In the genomic region with DNA sequence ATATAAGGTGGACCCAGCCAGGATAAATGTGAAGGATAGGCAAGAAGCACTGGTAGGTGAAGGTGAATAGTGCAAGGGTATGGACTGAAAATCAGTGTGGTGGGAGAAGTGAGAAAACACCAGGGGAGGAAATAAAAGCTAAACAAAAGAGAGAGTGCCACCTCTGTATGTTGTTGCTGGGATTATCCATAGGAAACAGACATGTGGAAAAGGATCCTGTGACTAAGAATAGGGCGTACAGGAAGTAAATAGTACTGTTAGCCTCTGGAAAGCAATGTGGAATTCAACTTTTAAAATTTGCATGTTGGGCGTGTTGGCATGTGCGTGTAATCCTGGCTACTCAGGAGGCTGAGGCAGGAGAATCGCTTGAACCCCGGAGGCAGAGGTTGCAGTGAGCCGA, we compare ENCODE assay signal across 24 cellular contexts.
DNase-seq lines count a peak whose midpoint lies in the region; ATAC-seq, FAIRE-seq and TF ChIP-seq lines count a peak whose summit lies in the region.
"Had no signal": no experiment of that assay in that cellular context is flagged by ENCODE, and none has a peak within 500 bp of the region (broad histone marks: within the 10 kb centered on the region; RNA-seq: fewer than 3 reads in every experiment).

No MANE protein-coding gene starts in this region.

- H3K4me1 Mint-ChIP-seq in MCF 10A (ENCODE audit: insufficient read depth, unreplicated experiment) = peaks cover 12% of the 10 kb centered on the region
- H3K4me1 Mint-ChIP-seq: CD8-positive, alpha-beta memory T cell had no signal

- TF ChIP-seq EP300 in H1 (IDR thresholded peaks at IDR 0.05; ENCODE audit: borderline replicate concordance in 1 of 2, low read depth in 2 of 2, low read length in 2 of 2) (no peak), esophagus muscularis mucosa (IDR thresholded peaks at IDR 0.05) (no peak)

- BruUV-seq in PC-3 (replicated peaks; lab: Mats Ljungman, UMichigan) = no TSS peak
- no TSS peak for BruUV-seq in MCF 10A (replicated peaks; lab: Mats Ljungman, UMichigan)

- no peaks in the 10 kb centered on the region for H3K36me3 ChIP-seq in PC-3 (ENCODE audit: low read depth, low read length)
- no peaks in the 10 kb centered on the region for H3K36me3 ChIP-seq in H1 (ENCODE audit: control insufficient read depth in 2 of 4, insufficient read depth in 4 of 4, low read length in 3 of 4)
- no peaks in the 10 kb centered on the region for H3K36me3 ChIP-seq in esophagus muscularis mucosa
- H3K36me3 ChIP-seq: HAP-1 had no signal

- no peak overlapping the region for H3K18ac ChIP-seq in H1 (ENCODE audit: extremely low read depth, low read length)

- no peak overlapping the region for H3K27ac ChIP-seq in PC-3 (ENCODE audit: low read length)
- H3K27ac ChIP-seq in H1 (ENCODE audit: low read depth, low read length) = no peak overlapping the region
- no peak overlapping the region for H3K27ac ChIP-seq in esophagus muscularis mucosa (replicated peaks in 1 of 4)
- H3K27ac ChIP-seq: 22Rv1, BLaER1, C4-2B had no signal

- H3K23ac ChIP-seq in H1 (ENCODE audit: insufficient read length) = no peak overlapping the region

- no peaks in the 10 kb centered on the region for H3K9me3 ChIP-seq in PC-3 (ENCODE audit: low read length)
- no peaks in the 10 kb centered on the region; a peak in 1 of 4 replicates for H3K9me3 ChIP-seq in H1 (ENCODE audit: insufficient read depth in 2 of 2, low read depth in 1 of 2, low read length in 1 of 2)
- H3K9me3 ChIP-seq in esophagus muscularis mucosa = no peaks in the 10 kb centered on the region
- H3K9me3 ChIP-seq: HAP-1 had no signal

- no peaks in the 10 kb centered on the region for H3K27me3 Mint-ChIP-seq in MCF 10A (ENCODE audit: insufficient read depth, unreplicated experiment)
- H3K27me3 Mint-ChIP-seq: B cell; CD4-positive, alpha-beta T cell; CD8-positive, alpha-beta memory T cell had no signal

- no peak overlapping the region for H3K14ac ChIP-seq in H1 (ENCODE audit: insufficient read length)

- H3K4me2 ChIP-seq in PC-3 (ENCODE audit: low read length) (no peak overlapping the region), H1 (ENCODE audit: insufficient read depth in 1 of 2, low read depth in 2 of 2, low read length in 2 of 2) (no peak overlapping the region)
- H3K4me2 ChIP-seq: BLaER1, GM23338 had no signal

- H3K79me2 ChIP-seq in PC-3 (ENCODE audit: low read length) (no peaks in the 10 kb centered on the region), H1 (ENCODE audit: control insufficient read depth in 1 of 2, insufficient read depth in 2 of 2, low read length in 2 of 2) (no peaks in the 10 kb centered on the region)

- ATAC-seq in PC-3 (peak; percentile 56), GM21367 (IDR thresholded peaks at IDR 0.05; ENCODE audit: unreplicated experiment) (no peak)
- ATAC-seq: GM23338 had no signal

- no peak overlapping the region for H2BK12ac ChIP-seq in H1 (ENCODE audit: low read depth, low read length)

- no peak for TF ChIP-seq RAD21 in H1 (IDR thresholded peaks at IDR 0.05 in 1 of 2, conservative IDR thresholded peaks at IDR 0.05 in 1 of 2; ENCODE audit: low read depth in 2 of 2, low read length in 2 of 2)

- H3K27ac Mint-ChIP-seq in MCF 10A (ENCODE audit: low read depth, unreplicated experiment) = no peak overlapping the region
- H3K27ac Mint-ChIP-seq: B cell; CD4-positive, alpha-beta T cell; CD8-positive, alpha-beta memory T cell; GM23338; HFFc6 had no signal

- H2BK15ac ChIP-seq in H1 (ENCODE audit: low read length) = 0 out of 2 replicates have a peak overlapping the region, but pooled peaks have one; percentile 31

- no peaks in the 10 kb centered on the region for H3K9me3 Mint-ChIP-seq in MCF 10A (ENCODE audit: unreplicated experiment)
- H3K9me3 Mint-ChIP-seq: GM23338 had no signal

- no peak overlapping the region for H2BK20ac ChIP-seq in H1 (ENCODE audit: low read length)

- no peak overlapping the region for H2AFZ ChIP-seq in PC-3 (ENCODE audit: low read length)
- no peak overlapping the region for H2AFZ ChIP-seq in H1 (ENCODE audit: low read length)
- H2AFZ ChIP-seq: GM23338 had no signal

- POLR2A ChIA-PET in PC-3 (lab: Charles Lee; ENCODE audit: unreplicated experiment) (no interaction called here), H1 (lab: Charles Lee; ENCODE audit: partially characterized antibody) (no interaction called here), MCF 10A (lab: Yijun Ruan, JAX) (interaction anchor here (0.6 to 0.7 kb wide), 2 partner anchors 20 to 646 kb away, joined by 3 to 4 read pairs; no protein-coding TSS in a partner anchor)

- no peak overlapping the region for H2BK5ac ChIP-seq in H1 (ENCODE audit: low read depth, low read length)

- peak; percentile 37 for DNase-seq in PC-3
- no peak for DNase-seq in H1 (ENCODE audit: low read depth in 1 of 2, low spot score in 2 of 2)
- DNase-seq in esophagus muscularis mucosa (ENCODE audit: extremely low spot score) = peak; percentile 5
- no peak for DNase-seq in CD1c-positive myeloid dendritic cell (ENCODE audit: extremely low spot score)
- no peak for DNase-seq in MCF 10A (ENCODE audit: unreplicated experiment)
- DNase-seq: CD4-positive, alpha-beta T cell; CD8-positive, alpha-beta memory T cell; DMS 273 treated with DMSO at 0.1 percent for 48 hours; DMS53; DMS79 treated with DMSO at 0.1 percent for 48 hours; GF-D8; HFFc6 had no signal

- H3K9ac ChIP-seq in PC-3 (ENCODE audit: low read length) (no peak overlapping the region), H1 (replicated peaks in 1 of 4; ENCODE audit: extremely low read depth in 1 of 4, low read depth in 3 of 4, low read length in 3 of 4) (no peak overlapping the region)
- H3K9ac ChIP-seq: BLaER1 had no signal

- H4K20me1 ChIP-seq in PC-3 (ENCODE audit: low read length) = no peaks in the 10 kb centered on the region
- H4K20me1 ChIP-seq in H1 (replicated peaks in 1 of 2; ENCODE audit: control insufficient read depth in 1 of 2, insufficient read depth in 2 of 2, low read length in 2 of 2) = no peaks in the 10 kb centered on the region

- intact Hi-C loops in PC-3 (cut with micrococcal nuclease) (no loop called here), esophagus muscularis mucosa (cut with DNase I) (no loop called here), MCF 10A (cut with micrococcal nuclease) (no loop called here)

- H3K4me3 Mint-ChIP-seq in MCF 10A (ENCODE audit: unreplicated experiment) = no peak overlapping the region
- H3K4me3 Mint-ChIP-seq: B cell; CD4-positive, alpha-beta T cell; CD8-positive, alpha-beta memory T cell; GM23338; HFFc6 had no signal

- no peak overlapping the region for H4K91ac ChIP-seq in H1 (replicated peaks; ENCODE audit: insufficient read length, low read length)

- no peak overlapping the region for H4K8ac ChIP-seq in H1 (ENCODE audit: extremely low read depth, insufficient read depth, low read length)

- H3K36me3 Mint-ChIP-seq in MCF 10A (ENCODE audit: insufficient read depth, unreplicated experiment) = no peaks in the 10 kb centered on the region
- H3K36me3 Mint-ChIP-seq: CD8-positive, alpha-beta memory T cell had no signal

- H3K79me1 ChIP-seq in H1 (ENCODE audit: low read depth, low read length) = no peaks in the 10 kb centered on the region

- H3K9me2 ChIP-seq in PC-3 (replicated peaks; ENCODE audit: low read length) = no peaks in the 10 kb centered on the region

- TF ChIP-seq CTCF in PC-3 (conservative IDR thresholded peaks at IDR 0.05; ENCODE audit: low read depth, low read length) (no peak), H1 (IDR thresholded peaks at IDR 0.05; ENCODE audit: control extremely low read depth in 1 of 3, insufficient read depth in 1 of 3, low read depth in 1 of 3, low read length in 3 of 3) (no peak), esophagus muscularis mucosa (IDR thresholded peaks at IDR 0.05) (no peak), MCF 10A (IDR thresholded peaks at IDR 0.05; ENCODE audit: unreplicated experiment) (no peak)

- 86% methylated on average over 6 of the region's 6 CpGs; no CpG with 5 or more reads in 1 of the 2 experiments for WGBS in H1 (ENCODE audit: extremely low coverage in 1 of 2, insufficient coverage in 1 of 2, insufficient read length in 1 of 2, insufficient replicate concordance in 2 of 2, low coverage in 1 of 2, low lambda C conversion rate in 2 of 2, missing lambda C conversion rate in 1 of 2), 2 experiments
- 70% methylated on average over 6 of the region's 6 CpGs for WGBS in esophagus muscularis mucosa

- H4K5ac ChIP-seq in H1 (ENCODE audit: insufficient read length, low read depth, low read length) = no peak overlapping the region

- H3K4ac ChIP-seq in H1 (replicated peaks; ENCODE audit: insufficient read length, low read depth, low read length) = no peak overlapping the region

- H2AK5ac ChIP-seq in H1 (ENCODE audit: low read depth, low read length) = no peak overlapping the region

- H3F3A ChIP-seq in PC-3 (ENCODE audit: low read length, unreplicated experiment) = no peaks in the 10 kb centered on the region

- CTCF ChIA-PET in PC-3 (lab: Charles Lee) (no interaction called here), H1 (lab: Charles Lee; ENCODE audit: partially characterized antibody) (no interaction called here), MCF 10A (lab: Yijun Ruan, JAX) (interaction anchor here (0.6 to 1.6 kb wide), 4 partner anchors 10 to 453 kb away, joined by 3 to 5 read pairs (median 3); no protein-coding TSS in a partner anchor)

- no peak overlapping the region for H3K56ac ChIP-seq in H1 (replicated peaks; ENCODE audit: insufficient read length, low read depth, low read length)

- H3K27me3 ChIP-seq in PC-3 (ENCODE audit: low read length) = no peaks in the 10 kb centered on the region
- H3K27me3 ChIP-seq in H1 (replicated peaks in 1 of 4; ENCODE audit: control insufficient read depth in 3 of 4, extremely low read depth in 1 of 4, insufficient read depth in 3 of 4, low read length in 3 of 4) = no peaks in the 10 kb centered on the region
- no peaks in the 10 kb centered on the region for H3K27me3 ChIP-seq in esophagus muscularis mucosa
- H3K27me3 ChIP-seq: BLaER1 had no signal

- H3K23me2 ChIP-seq in H1 (ENCODE audit: low read depth, low read length) = no peaks in the 10 kb centered on the region; the same call in 1 of the 2 replicates

- H3K4me3 ChIP-seq in PC-3 (ENCODE audit: low read length) (no peak overlapping the region), H1 (ENCODE audit: extremely low read depth in 1 of 4, insufficient read depth in 2 of 4, low read depth in 3 of 4, low read length in 4 of 4) (no peak overlapping the region), esophagus muscularis mucosa (no peak overlapping the region)
- H3K4me3 ChIP-seq: BLaER1, GM23338, HAP-1 had no signal

- TF ChIP-seq POLR2A in H1 (IDR thresholded peaks at IDR 0.05; ENCODE audit: control extremely low read depth in 1 of 2, low read depth in 2 of 2, low read length in 2 of 2) (no peak), esophagus muscularis mucosa (IDR thresholded peaks at IDR 0.05; ENCODE audit: low read depth) (no peak)

- H3K4me1 ChIP-seq in PC-3 (ENCODE audit: insufficient read depth, low read length) = peaks cover 26% of the 10 kb centered on the region
- peaks cover 0 to under 1% (median 0%) of the 10 kb centered on the region in 4 experiments; a peak in 1 of 7 replicates for H3K4me1 ChIP-seq in H1 (replicated peaks in 1 of 4; ENCODE audit: control insufficient read depth in 3 of 4, insufficient read depth in 4 of 4, low read length in 3 of 4)
- peaks cover 0 to 10% (median 6%) of the 10 kb centered on the region in 4 donors for H3K4me1 ChIP-seq in esophagus muscularis mucosa
- H3K4me1 ChIP-seq: BLaER1, HAP-1 had no signal

- FAIRE-seq in H1 (lab: Jason Lieb, UNC) = no peak
- FAIRE-seq: A204.1, D721Med, GM12891, GM19239, H54 had no signal

- no peak overlapping the region for H2BK120ac ChIP-seq in H1 (replicated peaks; ENCODE audit: low read depth, low read length)

Comparison
In these comparisons a context has a peak if more than half of its experiments do, and no peak if none do; other contexts are left out.
1. DNase-seq: peak in PC-3 (single experiment) and esophagus muscularis mucosa (single experiment); none in H1 (0 of 2), CD1c-positive myeloid dendritic cell (single experiment) and MCF 10A (single experiment).